In genomic region chr7:12257582-12257981, GRCh38 we compare ENCODE assay signal across 8 cellular contexts.
DNase-seq lines count a peak whose midpoint lies in the region; ATAC-seq, FAIRE-seq and TF ChIP-seq lines count a peak whose summit lies in the region.

No MANE protein-coding gene starts in this region.

- no peak for TF ChIP-seq CTCF in fibroblast of mammary gland (conservative IDR thresholded peaks at IDR 0.05; ENCODE audit: control insufficient read depth, insufficient read depth, low read depth, low read length)

- peak; percentile 55 for FAIRE-seq in RCC 7860 (lab: Jason Lieb, UNC)

- peak; percentile 100 for ATAC-seq in GM18909 (IDR thresholded peaks at IDR 0.05; ENCODE audit: poor library complexity, unreplicated experiment)
- ATAC-seq in HG03064 (IDR thresholded peaks at IDR 0.05; ENCODE audit: low read depth, unreplicated experiment), result peak; percentile 100

- no peak overlapping the region for H3K4me3 ChIP-seq in fibroblast of mammary gland (ENCODE audit: control insufficient read depth, low read depth, low read length)

- DNase-seq in CD1c-positive myeloid dendritic cell (ENCODE audit: extremely low spot score) (peak; percentile 71), RCC 7860 (ENCODE audit: low spot score) (peak; percentile 54), fibroblast of mammary gland (ENCODE audit: low read depth) (peak; percentile 55), SHP77 treated with DMSO at 0.1 percent for 48 hours (lab: John Stamatoyannopoulos, UW) (no peak), putamen (ENCODE audit: low spot score) (no peak), NCI-H1048 (lab: John Stamatoyannopoulos, UW) (no peak)

Comparison
In these comparisons a context has a peak if more than half of its experiments do, and no peak if none do; other contexts are left out.
1. DNase-seq: peak in CD1c-positive myeloid dendritic cell (single experiment), RCC 7860 (single experiment) and fibroblast of mammary gland (single experiment); none in SHP77 treated with DMSO at 0.1 percent for 48 hours (single experiment), putamen (single experiment) and NCI-H1048 (single experiment).